In genomic region chr13:27535546-27535945, GRCh38 we compare ENCODE assay signal across 26 cellular contexts.
"Had no signal": no experiment of that assay in that cellular context is flagged by ENCODE, and none has a peak within 500 bp of the region (broad histone marks: within the 10 kb centered on the region; RNA-seq: fewer than 3 reads in every experiment).

No MANE protein-coding gene starts in this region.

- DNase-seq: activated CD4-positive, alpha-beta T cell treated with anti-CD3 and anti-CD28 coated beads, Interleukin-2, amount 10 ng/mL, durations not matched to agents 7 days and 5 days; activated CD4-positive, CD25-positive, alpha-beta regulatory T cell; activated CD8-positive, alpha-beta T cell treated with anti-CD3 and anti-CD28 coated beads, Interleukin-2, amount 10 ng/mL, durations not matched to agents 7 days and 5 days; activated gamma-delta T cell treated with Interleukin-2 at 50 U/mL for 16 hours; aorta; central memory CD4-positive, alpha-beta T cell; effector memory CD4-positive, alpha-beta T cell; glutamatergic neuron; immature natural killer cell; kidney glomerular epithelial cell; left ventricle myocardium inferior; naive thymus-derived CD4-positive, alpha-beta T cell; spleen; stimulated activated CD4-positive, alpha-beta T cell treated with anti-CD3 and anti-CD28 coated beads, Interleukin-4, amount 100 ng/mL, for 1 hour; stimulated activated naive CD4-positive, alpha-beta T cell; T1000; upper lobe of left lung had no signal

- ATAC-seq: activated CD8-positive, alpha-beta T cell treated with anti-CD3 and anti-CD28 coated beads, Interleukin-2, amount 10 ng/mL, durations not matched to agents 7 days and 5 days; naive thymus-derived CD4-positive, alpha-beta T cell had no signal

- H3K4me3 Mint-ChIP-seq: activated CD4-positive, alpha-beta T cell treated with anti-CD3 and anti-CD28 coated beads, Interleukin-2, amount 10 ng/mL, durations not matched to agents 7 days and 5 days; activated CD8-positive, alpha-beta T cell treated with anti-CD3 and anti-CD28 coated beads, Interleukin-2, amount 10 ng/mL, durations not matched to agents 7 days and 5 days; activated naive CD4-positive, alpha-beta T cell treated with anti-CD3 and anti-CD28 coated beads, Interleukin-2, amount 50 U/mL, for 24 hours; activated T-helper 1 cell treated with anti-CD3 and anti-CD28 coated beads, Interleukin-12 subunit alpha, Interleukin-12 subunit beta, Interleukin-2, Interleukin-4 antibody, amounts not matched to agents 30 ng/mL and 10 ng/mL and 1 ng/mL, durations not matched to agents 14 hours and 24 hours and 36 hours; brain; immature natural killer cell; naive thymus-derived CD4-positive, alpha-beta T cell; neural crest cell; T-helper 1 cell treated with Interleukin-12 subunit alpha and Interleukin-12 subunit beta and Interleukin-4 antibody, amounts not matched to agents 30 μg/mL and 1 μg/mL, for 36 hours had no signal

- FAIRE-seq: colon, frontal cortex had no signal

- H3K27me3 Mint-ChIP-seq: activated CD4-positive, alpha-beta T cell treated with anti-CD3 and anti-CD28 coated beads, Interleukin-2, amount 10 ng/mL, durations not matched to agents 7 days and 5 days; activated naive CD4-positive, alpha-beta T cell treated with anti-CD3 and anti-CD28 coated beads, Interleukin-2, amount 50 U/mL, for 24 hours had no signal

- H3K36me3 Mint-ChIP-seq: activated naive CD4-positive, alpha-beta T cell treated with anti-CD3 and anti-CD28 coated beads, Interleukin-2, amount 50 U/mL, for 24 hours; brain; immature natural killer cell; naive thymus-derived CD4-positive, alpha-beta T cell had no signal

- H3K9me3 Mint-ChIP-seq: activated CD4-positive, alpha-beta T cell treated with anti-CD3 and anti-CD28 coated beads, Interleukin-2, amount 10 ng/mL, durations not matched to agents 7 days and 5 days; activated naive CD4-positive, alpha-beta T cell treated with anti-CD3 and anti-CD28 coated beads, Interleukin-2, amount 50 U/mL, for 24 hours; activated T-helper 1 cell treated with anti-CD3 and anti-CD28 coated beads, Interleukin-12 subunit alpha, Interleukin-12 subunit beta, Interleukin-2, Interleukin-4 antibody, amounts not matched to agents 30 ng/mL and 10 ng/mL and 1 ng/mL, durations not matched to agents 14 hours and 24 hours and 36 hours; immature natural killer cell; naive thymus-derived CD4-positive, alpha-beta T cell; neural crest cell; T-helper 1 cell treated with Interleukin-12 subunit alpha and Interleukin-12 subunit beta and Interleukin-4 antibody, amounts not matched to agents 30 μg/mL and 1 μg/mL, for 36 hours had no signal

- H3K4me3 ChIP-seq: hepatocyte, left ventricle myocardium inferior, spleen, thoracic aorta, upper lobe of left lung had no signal

- H3K27ac Mint-ChIP-seq: activated CD4-positive, alpha-beta T cell treated with anti-CD3 and anti-CD28 coated beads, Interleukin-2, amount 10 ng/mL, durations not matched to agents 7 days and 5 days; activated CD8-positive, alpha-beta T cell treated with anti-CD3 and anti-CD28 coated beads, Interleukin-2, amount 10 ng/mL, durations not matched to agents 7 days and 5 days; activated naive CD4-positive, alpha-beta T cell treated with anti-CD3 and anti-CD28 coated beads, Interleukin-2, amount 50 U/mL, for 24 hours; activated T-helper 1 cell treated with anti-CD3 and anti-CD28 coated beads, Interleukin-12 subunit alpha, Interleukin-12 subunit beta, Interleukin-2, Interleukin-4 antibody, amounts not matched to agents 30 ng/mL and 10 ng/mL and 1 ng/mL, durations not matched to agents 14 hours and 24 hours and 36 hours; brain; naive thymus-derived CD4-positive, alpha-beta T cell; T-helper 1 cell treated with Interleukin-12 subunit alpha and Interleukin-12 subunit beta and Interleukin-4 antibody, amounts not matched to agents 30 μg/mL and 1 μg/mL, for 36 hours had no signal
